ENCODE assay signal across 12 cellular contexts in genomic region chr1:19438552-19439196, GRCh38. TPM values are rescaled to one million over a fixed set of nuclear protein-coding genes. Genes with fewer than 3 reads are reported as not detected.
DNase-seq lines count a peak whose midpoint lies in the region; ATAC-seq and TF ChIP-seq lines count a peak whose summit lies in the region.
"Had no signal": no experiment of that assay in that cellular context is flagged by ENCODE, and none has a peak within 500 bp of the region (broad histone marks: within the 10 kb centered on the region; RNA-seq: fewer than 3 reads in every experiment).

No MANE protein-coding gene starts in this region.

- H3K4me1 Mint-ChIP-seq in nephron, result peaks cover 79% of the 10 kb centered on the region

- no peak overlapping the region for H3K4me3 ChIP-seq in heart left ventricle
- H3K4me3 ChIP-seq in duodenal mucosa (ENCODE audit: low read depth in 1 of 2, low read length in 2 of 2), result no peak overlapping the region
- H3K4me3 ChIP-seq in upper lobe of right lung, result no peak overlapping the region
- no peak overlapping the region for H3K4me3 ChIP-seq in BE2C (ENCODE audit: low read depth, low read length)
- H3K4me3 ChIP-seq: BLaER1 had no signal

- no peak for DNase-seq in heart left ventricle
- DNase-seq in cardiac septum (ENCODE audit: low spot score), result no peak
- DNase-seq in upper lobe of right lung, result no peak
- no peak for DNase-seq in BE2C
- DNase-seq: NCI-H1417 treated with DMSO at 0.1 percent for 48 hours, RPMI8226 had no signal

- intact Hi-C loops in heart left ventricle (cut with DNase I), result loop anchor here in 6 of 10 donors (5.0 to 10.0 kb wide), 5 partner anchors 44 to 214 kb away; partner anchors contain the start of gene CAPZB (in 3 of the 6)
- intact Hi-C loops in cardiac septum (cut with DNase I), result loop anchor here (5.0 kb wide), 2 partner anchors 36 to 209 kb away; no protein-coding TSS in a partner anchor
- intact Hi-C loops in upper lobe of right lung (cut with DNase I), result no loop called here

- no peak overlapping the region for H3K9ac ChIP-seq in duodenal mucosa (ENCODE audit: low read depth in 1 of 2, low read length in 2 of 2)
- H3K9ac ChIP-seq: BLaER1 had no signal

- TF ChIP-seq POLR2A in heart left ventricle (IDR thresholded peaks at IDR 0.05), result no peak

- H3K27ac Mint-ChIP-seq in nephron, result peak overlapping the region; percentile 86 to 93 (median 89)

- H3K4me3 Mint-ChIP-seq in nephron, result peak overlapping the region in 2 of 3 experiments; percentile 43 to 45
- H3K4me3 Mint-ChIP-seq: dendritic cell treated with granulocyte-macrophage colony-stimulating factor and Interleukin-4, amounts not matched to agents 40 ng/mL and 50 ng/mL, for 4 days had no signal

- peak overlapping the region; percentile 80 to 97 (median 84) for H3K27ac ChIP-seq in heart left ventricle
- peak overlapping the region; percentile 48 for H3K27ac ChIP-seq in duodenal mucosa (ENCODE audit: low read depth, low read length)
- peak overlapping the region; percentile 86 for H3K27ac ChIP-seq in upper lobe of right lung
- H3K27ac ChIP-seq: BLaER1 had no signal

- H3K27me3 Mint-ChIP-seq in nephron (ENCODE audit: low read depth), result no peaks in the 10 kb centered on the region
- H3K27me3 Mint-ChIP-seq: dendritic cell treated with granulocyte-macrophage colony-stimulating factor and Interleukin-4, amounts not matched to agents 40 ng/mL and 50 ng/mL, for 4 days had no signal

- H3K36me3 ChIP-seq in heart left ventricle, result peaks cover 0 to 47% (median 0%) of the 10 kb centered on the region in 9 donors
- H3K36me3 ChIP-seq in duodenal mucosa (ENCODE audit: control insufficient read depth in 1 of 2, insufficient read depth in 2 of 2, low read length in 2 of 2), result peaks cover 0 to 20% of the 10 kb centered on the region in 2 donors
- no peaks in the 10 kb centered on the region for H3K36me3 ChIP-seq in upper lobe of right lung
- no peaks in the 10 kb centered on the region for H3K36me3 ChIP-seq in BE2C

- peaks cover 62 to 100% (median 94%) of the 10 kb centered on the region in 12 donors for H3K4me1 ChIP-seq in heart left ventricle
- peaks cover 53 to 71% of the 10 kb centered on the region in 2 donors for H3K4me1 ChIP-seq in duodenal mucosa (ENCODE audit: control insufficient read depth in 1 of 2, insufficient read depth in 2 of 2, low read length in 2 of 2)
- H3K4me1 ChIP-seq in upper lobe of right lung, result peaks cover 90% of the 10 kb centered on the region
- peaks cover 19% of the 10 kb centered on the region for H3K4me1 ChIP-seq in BE2C

- no peaks in the 10 kb centered on the region for H3K27me3 ChIP-seq in heart left ventricle
- H3K27me3 ChIP-seq in duodenal mucosa (ENCODE audit: control insufficient read depth in 1 of 2, insufficient read depth in 2 of 2, low read length in 2 of 2), result no peaks in the 10 kb centered on the region
- H3K27me3 ChIP-seq in upper lobe of right lung, result no peaks in the 10 kb centered on the region
- H3K27me3 ChIP-seq in BE2C, result no peaks in the 10 kb centered on the region
- H3K27me3 ChIP-seq: BLaER1 had no signal

- TF ChIP-seq CTCF in heart left ventricle (IDR thresholded peaks at IDR 0.05) (no peak), nephron (IDR thresholded peaks at IDR 0.05; ENCODE audit: unreplicated experiment in 3 of 3) (no peak), upper lobe of right lung (IDR thresholded peaks at IDR 0.05) (no peak), BE2C (IDR thresholded peaks at IDR 0.05; ENCODE audit: low read depth, low read length) (no peak)

- no peaks in the 10 kb centered on the region for H3K9me3 ChIP-seq in heart left ventricle
- H3K9me3 ChIP-seq in duodenal mucosa (ENCODE audit: control insufficient read depth in 1 of 2, low read length in 2 of 2), result no peaks in the 10 kb centered on the region
- no peaks in the 10 kb centered on the region for H3K9me3 ChIP-seq in upper lobe of right lung
- H3K9me3 ChIP-seq in BE2C, result no peaks in the 10 kb centered on the region
- H3K9me3 ChIP-seq: BLaER1 had no signal

- 42 to 64% (median 61%) methylated on average over 17 to 18 of the region's 18 CpGs for WGBS in heart left ventricle, 4 donors

- ATAC-seq in heart left ventricle (peak in 1 of 4 donors; percentile 2), upper lobe of right lung (no peak), GM18858 (IDR thresholded peaks at IDR 0.05; ENCODE audit: unreplicated experiment) (no peak), GM21576 (IDR thresholded peaks at IDR 0.05; ENCODE audit: unreplicated experiment) (no peak)

- no peaks in the 10 kb centered on the region for H3K9me3 Mint-ChIP-seq in nephron
- H3K9me3 Mint-ChIP-seq: dendritic cell treated with granulocyte-macrophage colony-stimulating factor and Interleukin-4, amounts not matched to agents 40 ng/mL and 50 ng/mL, for 4 days had no signal

- H3K36me3 Mint-ChIP-seq in nephron (ENCODE audit: low read depth), result peaks cover 6% of the 10 kb centered on the region

RNA-seq across cellular contexts. Expression of gene CAPZB, which starts 46.7 kb away (rescaled TPM):
- total RNA-seq in heart left ventricle (100 to 1,000 TPM in 8 of 9 donors, 10 to 100 TPM in 1; 77.8 to 348 (median 237) TPM), cardiac septum (213 TPM), upper lobe of right lung (237 TPM)
- 100 to 1,000 TPM; 228 to 255 TPM for polyA plus RNA-seq in heart left ventricle
- 161 TPM for polyA plus RNA-seq in BE2C (2012; ENCODE audit: insufficient read depth, insufficient read length, low read depth)
